13 cellular contexts compared by ENCODE assay signal in genomic region chr17:83091257-83092141, GRCh38. TPM values are rescaled to one million over a fixed set of nuclear protein-coding genes. Genes with fewer than 3 reads are reported as not detected.
A peak's percentile ranks its signal among the peaks of the same experiment; 100 is the strongest.
DNase-seq lines count a peak whose midpoint lies in the region; ATAC-seq, FAIRE-seq and TF ChIP-seq lines count a peak whose summit lies in the region.
"Had no signal": no experiment of that assay in that cellular context is flagged by ENCODE, and none has a peak within 500 bp of the region (broad histone marks: within the 10 kb centered on the region; RNA-seq: fewer than 3 reads in every experiment).

No MANE protein-coding gene starts in this region.

- no peak overlapping the region for H3K27ac Mint-ChIP-seq in nephron progenitor cell
- H3K27ac Mint-ChIP-seq: activated T-helper 1 cell treated with anti-CD3 and anti-CD28 coated beads, Interleukin-12 subunit alpha, Interleukin-12 subunit beta, Interleukin-2, Interleukin-4 antibody, amounts not matched to agents 30 ng/mL and 10 ng/mL and 1 ng/mL, durations not matched to agents 14 hours and 24 hours and 36 hours had no signal

- H3K9me2 ChIP-seq in hepatocyte (replicated peaks; ENCODE audit: insufficient read depth), result no peaks in the 10 kb centered on the region

- H3K4me3 Mint-ChIP-seq in nephron progenitor cell, result no peak overlapping the region
- H3K4me3 Mint-ChIP-seq: activated T-helper 1 cell treated with anti-CD3 and anti-CD28 coated beads, Interleukin-12 subunit alpha, Interleukin-12 subunit beta, Interleukin-2, Interleukin-4 antibody, amounts not matched to agents 30 ng/mL and 10 ng/mL and 1 ng/mL, durations not matched to agents 14 hours and 24 hours and 36 hours had no signal

- CTCF ChIA-PET in K562 (lab: Yijun Ruan, JAX; ENCODE audit: low intra/inter-chr PET ratio), result no interaction called here

- H3K4me1 Mint-ChIP-seq in nephron progenitor cell, result peaks cover 15% of the 10 kb centered on the region

- intact Hi-C loops in K562 (cut with micrococcal nuclease), result no loop called here
- intact Hi-C loops in prostate gland (cut with DNase I), result no loop called here

- WGBS in K562 (ENCODE audit: insufficient coverage, low coverage, missing lambda C conversion rate), result 82% methylated on average over 32 of the region's 35 CpGs
- 68% methylated on average over 35 of the region's 35 CpGs for WGBS in hepatocyte (ENCODE audit: low lambda C conversion rate, missing lambda C conversion rate)
- 58% methylated on average over 35 of the region's 35 CpGs for WGBS in prostate gland

- DNase-seq in Daoy (ENCODE audit: low read depth) (peak; percentile 64), K562 (ENCODE audit: extremely low read depth in 1 of 4, low spot score in 3 of 4) (no peak), hepatocyte (ENCODE audit: low spot score) (peak; percentile 87), prostate gland (ENCODE audit: low spot score) (peak; percentile 62), HUDEP-2 (lab: John Stamatoyannopoulos, UW; ENCODE audit: unreplicated experiment in 76 of 76) (no peak), nephron progenitor cell (no peak)
- no peak for DNase-seq in activated CD4-positive, alpha-beta T cell treated with anti-CD3 and anti-CD28 coated beads, Interleukin-2, amount 50 U/mL, for 1 hour
- DNase-seq: DMS79 treated with DMSO at 0.1 percent for 48 hours, NCI-H446 had no signal

- BruUV-seq in K562 (replicated peaks; lab: Mats Ljungman, UMichigan), result no TSS peak

- H3K27me3 ChIP-seq in K562 (ENCODE audit: control insufficient read depth in 2 of 2, insufficient read depth in 2 of 2, low read length in 2 of 2) (no peaks in the 10 kb centered on the region), hepatocyte (no peaks in the 10 kb centered on the region), prostate gland (replicated peaks; ENCODE audit: insufficient read depth) (no peaks in the 10 kb centered on the region)

- H3K79me2 ChIP-seq in K562 (ENCODE audit: control insufficient read depth, insufficient read depth, low read length) (peaks cover 14% of the 10 kb centered on the region), hepatocyte (peaks cover 73% of the 10 kb centered on the region)

- H3K4me1 ChIP-seq in K562 (replicated peaks in 1 of 2; ENCODE audit: control insufficient read depth in 2 of 2, insufficient read depth in 2 of 2, low read length in 2 of 2) (peaks cover 1 to 56% of the 10 kb centered on the region in 2 experiments; a peak in 2 of 5 replicates), hepatocyte (ENCODE audit: insufficient read depth) (peaks cover 57% of the 10 kb centered on the region), prostate gland (replicated peaks) (peaks cover 15% of the 10 kb centered on the region)

- FAIRE-seq in K562 (lab: Jason Lieb, UNC), result no peak
- FAIRE-seq: islet of Langerhans had no signal

- H3K9ac ChIP-seq in K562 (ENCODE audit: insufficient read depth in 1 of 2, low read depth in 2 of 2, low read length in 2 of 2), result no peak overlapping the region

- H3K4me3 ChIP-seq in K562, result no peak overlapping the region
- no peak overlapping the region for H3K4me3 ChIP-seq in hepatocyte
- no peak overlapping the region for H3K4me3 ChIP-seq in prostate gland

- H3K9me3 ChIP-seq in K562 (replicated peaks; ENCODE audit: control insufficient read depth, insufficient read depth, low read depth, low read length) (no peaks in the 10 kb centered on the region), hepatocyte (ENCODE audit: low read depth) (no peaks in the 10 kb centered on the region), prostate gland (no peaks in the 10 kb centered on the region)

- peaks cover 6% of the 10 kb centered on the region for H3K9me1 ChIP-seq in K562 (ENCODE audit: control insufficient read depth, insufficient read depth, low read length)

- TF ChIP-seq RAD21 in K562 (CRISPR knock-in tag; conservative IDR thresholded peaks at IDR 0.05 in 1 of 2, IDR thresholded peaks at IDR 0.05 in 1 of 2), result no peak

- no peaks in the 10 kb centered on the region for H3K9me3 Mint-ChIP-seq in nephron progenitor cell
- H3K9me3 Mint-ChIP-seq: activated T-helper 1 cell treated with anti-CD3 and anti-CD28 coated beads, Interleukin-12 subunit alpha, Interleukin-12 subunit beta, Interleukin-2, Interleukin-4 antibody, amounts not matched to agents 30 ng/mL and 10 ng/mL and 1 ng/mL, durations not matched to agents 14 hours and 24 hours and 36 hours had no signal

- H3K36me3 Mint-ChIP-seq in nephron progenitor cell (ENCODE audit: low read depth), result peaks cover 9% of the 10 kb centered on the region

- ATAC-seq in K562 (no peak), HG03342 (IDR thresholded peaks at IDR 0.05; ENCODE audit: unreplicated experiment) (no peak)

- TF ChIP-seq CTCF in K562 (IDR thresholded peaks at IDR 0.05 in 2 of 3, conservative IDR thresholded peaks at IDR 0.05 in 1 of 3; ENCODE audit: insufficient read depth in 2 of 3, low read depth in 1 of 3, low read length in 3 of 3) (no peak), hepatocyte (IDR thresholded peaks at IDR 0.05; ENCODE audit: poor library complexity) (no peak), prostate gland (IDR thresholded peaks at IDR 0.05) (no peak), nephron progenitor cell (IDR thresholded peaks at IDR 0.05) (no peak)

- H3K27ac ChIP-seq in K562 (ENCODE audit: extremely low read depth, low read depth, low read length) (no peak overlapping the region), hepatocyte (peak overlapping the region; percentile 99), prostate gland (peak overlapping the region; percentile 13 to 72)
- H3K27ac ChIP-seq: HL-60 had no signal

- POLR2A ChIA-PET in K562 (lab: Yijun Ruan, JAX), result interaction anchor here (0.6 kb wide), 1 partner anchor 52 kb away, joined by 3 read pairs; no protein-coding TSS in a partner anchor

- in situ Hi-C loops in K562 (cut with MboI), result no loop called here

- no peak for TF ChIP-seq EP300 in K562 (IDR thresholded peaks at IDR 0.05; ENCODE audit: low read length)

- TF ChIP-seq POLR2A in K562 (conservative IDR thresholded peaks at IDR 0.05) (no peak), prostate gland (IDR thresholded peaks at IDR 0.05) (no peak)

- H3K36me3 ChIP-seq in K562 (ENCODE audit: control insufficient read depth, insufficient read depth, low read length) (peaks cover 62% of the 10 kb centered on the region; the same call in 1 of the 3 replicates), hepatocyte (replicated peaks; ENCODE audit: insufficient read depth, low read depth) (no peaks in the 10 kb centered on the region), prostate gland (peaks cover 0 to 8% of the 10 kb centered on the region in 2 donors)

- H3K4me2 ChIP-seq in K562 (ENCODE audit: insufficient read depth, low read length), result no peak overlapping the region
- peak overlapping the region; percentile 70 for H3K4me2 ChIP-seq in hepatocyte

- peaks cover 2% of the 10 kb centered on the region for H3K27me3 Mint-ChIP-seq in nephron progenitor cell (ENCODE audit: low read depth, poor library complexity)

- peaks cover 20% of the 10 kb centered on the region for H4K20me1 ChIP-seq in K562 (replicated peaks; ENCODE audit: control insufficient read depth, insufficient read depth, low read length)
- H4K20me1 ChIP-seq in hepatocyte (ENCODE audit: insufficient read depth, poor library complexity, severe bottlenecking), result peaks cover 21% of the 10 kb centered on the region

- H2AFZ ChIP-seq in K562 (ENCODE audit: low read depth, low read length), result no peak overlapping the region
- H2AFZ ChIP-seq in hepatocyte, result no peak overlapping the region

TF ChIP-seq in K562, 482 proteins besides CTCF, POLR2A, EP300 and RAD21:
- TF ChIP-seq ZNF133 (CRISPR knock-in tag; IDR thresholded peaks at IDR 0.05), result no peak
- TF ChIP-seq POLR2G (IDR thresholded peaks at IDR 0.05; ENCODE audit: low read depth, low read length), result 0 out of 2 replicates have a peak, but pooled peaks have one; percentile 2
- TF ChIP-seq FOSL1 (tag; conservative IDR thresholded peaks at IDR 0.05), result no peak
- no peak for TF ChIP-seq HOMEZ (CRISPR knock-in tag; IDR thresholded peaks at IDR 0.05)

RNA-seq across cellular contexts. Expression of gene METRNL, which starts 12.1 kb away (rescaled TPM):
- 26.9 and 35.5 TPM in 2 replicates for total RNA-seq in Daoy (2014; rRNA removed; shearing (Covaris generic))
- 12.2 and 22.8 TPM in 2 replicates for total RNA-seq in K562 (2011; cell fraction: chromatin; rRNA removed; ENCODE audit: low replicate concordance)
- total RNA-seq in K562 (2011; cell fraction: nucleolus; rRNA removed), result 23.4 and 25.7 TPM in 2 replicates
- 12.5 and 12.8 TPM in 2 replicates for total RNA-seq in K562 (2011; cell fraction: nucleoplasm; rRNA removed)
- 28.2 and 34.9 TPM in 2 replicates for total RNA-seq in K562 (2014; rRNA removed)
- total RNA-seq in K562 (2014; rRNA removed; fragmentation: Illumina TruSeq; extraction: Trizol), result 2.2 and 2.3 TPM in 2 replicates
- 10.7 and 14.2 TPM in 2 replicates for total RNA-seq in K562 (2015; rRNA removed; fragmentation: Illumina TruSeq; extraction: Trizol)
- total RNA-seq in K562 (2021), result 25.7 and 31.8 TPM in 2 replicates
- polyA plus RNA-seq in K562 (2011; rRNA removed), result 2.9 and 6.2 TPM in 2 replicates
- 14.1 and 23.9 TPM in 2 replicates for polyA plus RNA-seq in K562 (2011; cell fraction: cytosol; rRNA removed)
- polyA plus RNA-seq in K562 (2011; cell fraction: nucleus; rRNA removed), result 8.7 and 14.9 TPM in 2 replicates
- 24.6 and 38.9 TPM in 2 replicates for polyA plus RNA-seq in K562 (2012)
- polyA plus RNA-seq in K562 (2014; fragmentation: Illumina TruSeq; extraction: Trizol), result 1.7 and 10.2 TPM in 2 replicates
- under 1 TPM; 0.17 to 0.18 TPM for polyA plus RNA-seq in K562 (2014; fragmentation: Nextera tagmentation; extraction: Ambion mirVana)
- polyA plus RNA-seq in K562 (2014; rRNA removed), result 19.5 and 23.5 TPM in 2 replicates
- 1.9 and 2.0 TPM in 2 replicates for polyA minus RNA-seq in K562 (2011; rRNA and poly(A)+ RNA removed)
- 19.5 and 23.5 TPM in 2 replicates for polyA minus RNA-seq in K562 (2011; cell fraction: cytosol; rRNA and poly(A)+ RNA removed)
- 6.1 and 6.4 TPM in 2 replicates for polyA minus RNA-seq in K562 (2011; cell fraction: nucleus; rRNA and poly(A)+ RNA removed)
- total RNA-seq in hepatocyte, result 65.3 and 97.2 TPM in 2 replicates
- 151 and 164 TPM in 2 replicates for polyA plus RNA-seq in hepatocyte
- total RNA-seq in prostate gland, result 10 to 100 TPM; 22.4 to 59.4 TPM

Comparison
In these comparisons a context has a peak if more than half of its experiments do, and no peak if none do; other contexts are left out.
1. DNase-seq: peak in Daoy (single experiment), hepatocyte (single experiment) and prostate gland (single experiment); none in K562 (0 of 4), activated CD4-positive, alpha-beta T cell treated with anti-CD3 and anti-CD28 coated beads, Interleukin-2, amount 50 U/mL, for 1 hour (single experiment), HUDEP-2 (0 of 76) and nephron progenitor cell (single experiment).